ENCODE assay signal across 1 cellular context in genomic region chr12:92606956-92607355, GRCh38.
TF ChIP-seq lines count a peak whose summit lies in the region.

No MANE protein-coding gene starts in this region.

TF ChIP-seq in K562, 482 proteins besides CTCF, POLR2A, EP300 and RAD21:
- no peak for TF ChIP-seq GABPB1 (CRISPR knock-in tag; IDR thresholded peaks at IDR 0.05)
- no peak for TF ChIP-seq ATF4 (CRISPR knock-in tag; IDR thresholded peaks at IDR 0.05)
- no peak for TF ChIP-seq ZBTB11 (CRISPR knock-in tag; IDR thresholded peaks at IDR 0.05)
- no peak for TF ChIP-seq NR2C1 (IDR thresholded peaks at IDR 0.05)
- no peak for TF ChIP-seq NR2C1 (tag; IDR thresholded peaks at IDR 0.05)
- TF ChIP-seq NFYB (IDR thresholded peaks at IDR 0.05; ENCODE audit: extremely low read depth, insufficient read length): no peak
- no peak for TF ChIP-seq KDM2B (CRISPR knock-in tag; IDR thresholded peaks at IDR 0.05)
- TF ChIP-seq GATA2 (CRISPR knock-in tag; IDR thresholded peaks at IDR 0.05): no peak
- TF ChIP-seq ZNF764 (CRISPR knock-in tag; IDR thresholded peaks at IDR 0.05; ENCODE audit: low read depth): no peak
- TF ChIP-seq E2F4 (CRISPR knock-in tag; IDR thresholded peaks at IDR 0.05; ENCODE audit: low read depth): no peak
- TF ChIP-seq, protein P1, sequence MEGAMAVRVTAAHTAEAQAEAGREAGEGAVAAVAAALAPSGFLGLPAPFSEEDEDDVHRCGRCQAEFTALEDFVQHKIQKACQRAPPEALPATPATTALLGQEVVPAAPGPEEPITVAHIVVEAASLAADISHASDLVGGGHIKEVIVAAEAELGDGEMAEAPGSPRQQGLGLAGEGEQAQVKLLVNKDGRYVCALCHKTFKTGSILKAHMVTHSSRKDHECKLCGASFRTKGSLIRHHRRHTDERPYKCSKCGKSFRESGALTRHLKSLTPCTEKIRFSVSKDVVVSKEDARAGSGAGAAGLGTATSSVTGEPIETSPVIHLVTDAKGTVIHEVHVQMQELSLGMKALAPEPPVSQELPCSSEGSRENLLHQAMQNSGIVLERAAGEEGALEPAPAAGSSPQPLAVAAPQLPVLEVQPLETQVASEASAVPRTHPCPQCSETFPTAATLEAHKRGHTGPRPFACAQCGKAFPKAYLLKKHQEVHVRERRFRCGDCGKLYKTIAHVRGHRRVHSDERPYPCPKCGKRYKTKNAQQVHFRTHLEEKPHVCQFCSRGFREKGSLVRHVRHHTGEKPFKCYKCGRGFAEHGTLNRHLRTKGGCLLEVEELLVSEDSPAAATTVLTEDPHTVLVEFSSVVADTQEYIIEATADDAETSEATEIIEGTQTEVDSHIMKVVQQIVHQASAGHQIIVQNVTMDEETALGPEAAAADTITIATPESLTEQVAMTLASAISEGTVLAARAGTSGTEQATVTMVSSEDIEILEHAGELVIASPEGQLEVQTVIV (CRISPR knock-in tag; IDR thresholded peaks at IDR 0.05; ENCODE audit: borderline replicate concordance): no peak
- TF ChIP-seq HNRNPK (IDR thresholded peaks at IDR 0.05; ENCODE audit: low read depth, low read length, poor library complexity, severe bottlenecking): no peak
- no peak for TF ChIP-seq PHF21A (IDR thresholded peaks at IDR 0.05; ENCODE audit: borderline replicate concordance, low read depth)
- no peak for TF ChIP-seq RBM22 (IDR thresholded peaks at IDR 0.05; ENCODE audit: low read depth, low read length, poor library complexity, severe bottlenecking)
- no peak for TF ChIP-seq SOX6 (IDR thresholded peaks at IDR 0.05)
- no peak for TF ChIP-seq ZNF282 (CRISPR knock-in tag; IDR thresholded peaks at IDR 0.05)
- no peak for TF ChIP-seq RBFOX2 (IDR thresholded peaks at IDR 0.05; ENCODE audit: low read depth, low read length)
- TF ChIP-seq, protein P2, sequence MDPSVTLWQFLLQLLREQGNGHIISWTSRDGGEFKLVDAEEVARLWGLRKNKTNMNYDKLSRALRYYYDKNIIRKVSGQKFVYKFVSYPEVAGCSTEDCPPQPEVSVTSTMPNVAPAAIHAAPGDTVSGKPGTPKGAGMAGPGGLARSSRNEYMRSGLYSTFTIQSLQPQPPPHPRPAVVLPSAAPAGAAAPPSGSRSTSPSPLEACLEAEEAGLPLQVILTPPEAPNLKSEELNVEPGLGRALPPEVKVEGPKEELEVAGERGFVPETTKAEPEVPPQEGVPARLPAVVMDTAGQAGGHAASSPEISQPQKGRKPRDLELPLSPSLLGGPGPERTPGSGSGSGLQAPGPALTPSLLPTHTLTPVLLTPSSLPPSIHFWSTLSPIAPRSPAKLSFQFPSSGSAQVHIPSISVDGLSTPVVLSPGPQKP (CRISPR knock-in tag; IDR thresholded peaks at IDR 0.05): no peak
- no peak for TF ChIP-seq XRCC4 (IDR thresholded peaks at IDR 0.05; ENCODE audit: extremely low read depth, insufficient read depth, insufficient read length)
- no peak for TF ChIP-seq ZNF512 (tag; IDR thresholded peaks at IDR 0.05)
TF ChIP-seq in K562: peak in this region for 0.
